7 cellular contexts compared by ENCODE assay signal in the genomic region with DNA sequence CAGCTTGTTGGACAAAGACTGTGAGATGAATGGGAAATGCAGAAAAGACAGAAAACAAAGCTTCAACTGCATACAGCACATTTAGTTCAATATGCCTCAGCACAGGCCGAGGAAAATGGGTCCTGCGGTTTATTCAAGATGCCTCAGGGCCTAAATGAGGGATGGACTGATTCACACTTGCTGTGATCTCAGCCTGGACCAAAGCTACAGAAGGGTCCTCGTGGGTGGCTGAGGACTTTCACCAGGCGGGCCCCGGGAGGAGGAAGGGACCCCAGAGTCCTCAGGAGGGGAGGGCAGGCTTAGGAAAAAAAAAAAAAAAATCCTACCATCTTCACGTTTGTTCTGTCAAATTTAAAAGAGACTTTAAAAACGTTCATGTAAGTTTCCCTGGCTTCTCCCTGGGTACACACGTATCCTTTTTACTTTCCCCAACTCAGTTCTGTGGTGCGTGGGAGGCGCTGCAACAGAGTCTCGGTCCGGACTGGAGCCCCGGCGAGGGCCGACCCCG. TPM values are rescaled to one million over a fixed set of nuclear protein-coding genes. Genes with fewer than 3 reads are reported as not detected.
DNase-seq lines count a peak whose midpoint lies in the region; ATAC-seq, FAIRE-seq and TF ChIP-seq lines count a peak whose summit lies in the region.

No MANE protein-coding gene starts in this region.

- DNase-seq in urothelium cell line (ENCODE audit: low spot score) (no peak), MV-4-11 (lab: John Stamatoyannopoulos, UW) (no peak)

- no peak for TF ChIP-seq RAD21 in neural cell (conservative IDR thresholded peaks at IDR 0.05)

- TF ChIP-seq EP300 in neural cell (conservative IDR thresholded peaks at IDR 0.05; ENCODE audit: poor library complexity, severe bottlenecking), result no peak

- no peaks in the 10 kb centered on the region for H3K27me3 ChIP-seq in esophagus (ENCODE audit: control insufficient read depth in 1 of 2, insufficient read depth in 2 of 2, low read length in 2 of 2)
- no peaks in the 10 kb centered on the region for H3K27me3 ChIP-seq in neural cell (ENCODE audit: insufficient read depth, low read depth, low read length)

- no peaks in the 10 kb centered on the region for H3K9me3 Mint-ChIP-seq in T-helper 1 cell treated with Interleukin-12 subunit alpha and Interleukin-12 subunit beta and Interleukin-4 antibody, amounts not matched to agents 30 μg/mL and 1 μg/mL, for 36 hours

- H3K9ac ChIP-seq in neural cell (ENCODE audit: low read length), result peak overlapping the region; percentile 65

- H3K4me1 Mint-ChIP-seq in T-helper 1 cell treated with Interleukin-12 subunit alpha and Interleukin-12 subunit beta and Interleukin-4 antibody, amounts not matched to agents 30 μg/mL and 1 μg/mL, for 36 hours (ENCODE audit: low read depth), result peaks cover 18% of the 10 kb centered on the region

- H3K27me3 Mint-ChIP-seq in T-helper 1 cell treated with Interleukin-12 subunit alpha and Interleukin-12 subunit beta and Interleukin-4 antibody, amounts not matched to agents 30 μg/mL and 1 μg/mL, for 36 hours (ENCODE audit: low read depth), result no peaks in the 10 kb centered on the region

- H3K27ac Mint-ChIP-seq in T-helper 1 cell treated with Interleukin-12 subunit alpha and Interleukin-12 subunit beta and Interleukin-4 antibody, amounts not matched to agents 30 μg/mL and 1 μg/mL, for 36 hours, result peak overlapping the region; percentile 85

- H3F3A ChIP-seq in neural cell (ENCODE audit: insufficient read depth, low read length, poor library complexity, severe bottlenecking), result no peaks in the 10 kb centered on the region

- H3K27ac ChIP-seq in esophagus (ENCODE audit: low read depth in 2 of 2, low read length in 1 of 2) (peak overlapping the region; percentile 80 to 95), neural cell (ENCODE audit: low read length) (no peak overlapping the region)

- H3K4me2 ChIP-seq in neural cell (ENCODE audit: low read length), result no peak overlapping the region

- H3K9me3 ChIP-seq in esophagus (ENCODE audit: control insufficient read depth in 2 of 2, insufficient read depth in 1 of 2, low read depth in 1 of 2, low read length in 1 of 2) (no peaks in the 10 kb centered on the region), neural cell (ENCODE audit: low read length) (no peaks in the 10 kb centered on the region)

- H3K4me3 ChIP-seq in GM08714 (ENCODE audit: low read length) (peak overlapping the region; percentile 84; the same call in 1 of the 2 replicates), esophagus (ENCODE audit: low read depth in 1 of 2, low read length in 2 of 2) (peak overlapping the region; percentile 61 to 67), neural cell (ENCODE audit: low read length) (peak overlapping the region; percentile 69)

- H3K79me2 ChIP-seq in neural cell (replicated peaks; ENCODE audit: insufficient read depth, low read length), result no peaks in the 10 kb centered on the region

- no peaks in the 10 kb centered on the region for H3K9me2 ChIP-seq in neural cell (ENCODE audit: insufficient read depth, low read length)

- H3K4me3 Mint-ChIP-seq in T-helper 1 cell treated with Interleukin-12 subunit alpha and Interleukin-12 subunit beta and Interleukin-4 antibody, amounts not matched to agents 30 μg/mL and 1 μg/mL, for 36 hours, result peak overlapping the region; percentile 82

- H3K4me1 ChIP-seq in esophagus (ENCODE audit: control insufficient read depth in 2 of 2, insufficient read depth in 2 of 2, low read length in 1 of 2), result peaks cover 0 to 3% of the 10 kb centered on the region in 2 donors

- no peaks in the 10 kb centered on the region for H4K20me1 ChIP-seq in neural cell (ENCODE audit: insufficient read depth)

- peaks cover 10% of the 10 kb centered on the region for H3K36me3 Mint-ChIP-seq in T-helper 1 cell treated with Interleukin-12 subunit alpha and Interleukin-12 subunit beta and Interleukin-4 antibody, amounts not matched to agents 30 μg/mL and 1 μg/mL, for 36 hours (ENCODE audit: low read depth)

- FAIRE-seq in urothelium cell line (lab: Jason Lieb, UNC), result no peak

- peak; percentile 7 for ATAC-seq in HG02571 (IDR thresholded peaks at IDR 0.05; ENCODE audit: unreplicated experiment)

- no peak for TF ChIP-seq CTCF in neural cell (IDR thresholded peaks at IDR 0.05; ENCODE audit: poor library complexity, severe bottlenecking)

- WGBS in esophagus, 2 donors, result 4 to 6% methylated on average over 16 of the region's 16 CpGs

- no peak overlapping the region for H2AFZ ChIP-seq in neural cell (ENCODE audit: low read depth, low read length)

- H3K36me3 ChIP-seq in esophagus (ENCODE audit: control insufficient read depth in 2 of 2, insufficient read depth in 2 of 2, low read length in 1 of 2), result peaks cover 0 to 2% of the 10 kb centered on the region in 2 donors
- H3K36me3 ChIP-seq in neural cell (ENCODE audit: insufficient read depth, low read length), result no peaks in the 10 kb centered on the region

TF ChIP-seq in neural cell, 6 proteins besides CTCF, POLR2A, EP300 and RAD21:
- no peak for TF ChIP-seq SMC3 (conservative IDR thresholded peaks at IDR 0.05; ENCODE audit: poor library complexity)
- TF ChIP-seq, protein P1, sequence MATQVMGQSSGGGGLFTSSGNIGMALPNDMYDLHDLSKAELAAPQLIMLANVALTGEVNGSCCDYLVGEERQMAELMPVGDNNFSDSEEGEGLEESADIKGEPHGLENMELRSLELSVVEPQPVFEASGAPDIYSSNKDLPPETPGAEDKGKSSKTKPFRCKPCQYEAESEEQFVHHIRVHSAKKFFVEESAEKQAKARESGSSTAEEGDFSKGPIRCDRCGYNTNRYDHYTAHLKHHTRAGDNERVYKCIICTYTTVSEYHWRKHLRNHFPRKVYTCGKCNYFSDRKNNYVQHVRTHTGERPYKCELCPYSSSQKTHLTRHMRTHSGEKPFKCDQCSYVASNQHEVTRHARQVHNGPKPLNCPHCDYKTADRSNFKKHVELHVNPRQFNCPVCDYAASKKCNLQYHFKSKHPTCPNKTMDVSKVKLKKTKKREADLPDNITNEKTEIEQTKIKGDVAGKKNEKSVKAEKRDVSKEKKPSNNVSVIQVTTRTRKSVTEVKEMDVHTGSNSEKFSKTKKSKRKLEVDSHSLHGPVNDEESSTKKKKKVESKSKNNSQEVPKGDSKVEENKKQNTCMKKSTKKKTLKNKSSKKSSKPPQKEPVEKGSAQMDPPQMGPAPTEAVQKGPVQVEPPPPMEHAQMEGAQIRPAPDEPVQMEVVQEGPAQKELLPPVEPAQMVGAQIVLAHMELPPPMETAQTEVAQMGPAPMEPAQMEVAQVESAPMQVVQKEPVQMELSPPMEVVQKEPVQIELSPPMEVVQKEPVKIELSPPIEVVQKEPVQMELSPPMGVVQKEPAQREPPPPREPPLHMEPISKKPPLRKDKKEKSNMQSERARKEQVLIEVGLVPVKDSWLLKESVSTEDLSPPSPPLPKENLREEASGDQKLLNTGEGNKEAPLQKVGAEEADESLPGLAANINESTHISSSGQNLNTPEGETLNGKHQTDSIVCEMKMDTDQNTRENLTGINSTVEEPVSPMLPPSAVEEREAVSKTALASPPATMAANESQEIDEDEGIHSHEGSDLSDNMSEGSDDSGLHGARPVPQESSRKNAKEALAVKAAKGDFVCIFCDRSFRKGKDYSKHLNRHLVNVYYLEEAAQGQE (IDR thresholded peaks at IDR 0.05; ENCODE audit: borderline replicate concordance), result no peak
- TF ChIP-seq EZH2 (IDR thresholded peaks at IDR 0.05; ENCODE audit: borderline replicate concordance, insufficient read depth, low read length, poor library complexity, severe bottlenecking), result no peak

RNA-seq across cellular contexts. Expression of gene ZNF783, which starts 0.6 kb away (rescaled TPM):
- polyA plus RNA-seq in esophagus (1 to 10 TPM; 4.2 to 7.9 TPM), neural cell (23.9 and 28.6 TPM in 2 replicates)
- 18.0 and 18.5 TPM in 2 replicates for polyA minus RNA-seq in neural cell

RNA-seq across cellular contexts. Expression of gene ZNF212, which starts 21.9 kb away (rescaled TPM):
- polyA plus RNA-seq in esophagus, result 10 to 100 TPM; 10.2 to 15.6 TPM
- polyA plus RNA-seq in neural cell, result 10.4 and 12.2 TPM in 2 replicates
- polyA minus RNA-seq in neural cell, result 11.7 and 11.9 TPM in 2 replicates
